In the genomic region with DNA sequence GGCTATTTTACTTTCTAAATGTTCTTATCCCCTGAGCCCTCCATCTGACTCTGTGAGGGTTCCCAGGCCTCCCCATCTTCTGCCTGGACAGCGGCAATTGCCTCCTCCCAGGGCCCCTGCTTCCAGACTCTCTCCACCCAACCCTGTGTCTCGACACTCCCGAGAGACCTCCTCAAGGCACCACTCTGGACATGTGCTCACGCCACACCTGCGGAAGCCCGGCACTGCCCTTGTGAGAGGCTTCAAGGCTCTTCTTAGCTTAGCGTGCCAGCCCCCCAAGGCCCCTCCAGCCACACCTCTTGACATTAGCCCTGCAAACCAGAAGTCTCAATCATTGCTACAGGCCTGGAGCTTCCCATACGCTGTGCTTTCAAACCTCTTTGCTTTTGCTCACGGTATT, we compare ENCODE assay signal across 2 cellular contexts.
TF ChIP-seq lines count a peak whose summit lies in the region.

No MANE protein-coding gene starts in this region.

TF ChIP-seq in GM23338, 12 proteins besides CTCF, POLR2A, EP300 and RAD21 (continued from another document):
- TF ChIP-seq, protein P1, sequence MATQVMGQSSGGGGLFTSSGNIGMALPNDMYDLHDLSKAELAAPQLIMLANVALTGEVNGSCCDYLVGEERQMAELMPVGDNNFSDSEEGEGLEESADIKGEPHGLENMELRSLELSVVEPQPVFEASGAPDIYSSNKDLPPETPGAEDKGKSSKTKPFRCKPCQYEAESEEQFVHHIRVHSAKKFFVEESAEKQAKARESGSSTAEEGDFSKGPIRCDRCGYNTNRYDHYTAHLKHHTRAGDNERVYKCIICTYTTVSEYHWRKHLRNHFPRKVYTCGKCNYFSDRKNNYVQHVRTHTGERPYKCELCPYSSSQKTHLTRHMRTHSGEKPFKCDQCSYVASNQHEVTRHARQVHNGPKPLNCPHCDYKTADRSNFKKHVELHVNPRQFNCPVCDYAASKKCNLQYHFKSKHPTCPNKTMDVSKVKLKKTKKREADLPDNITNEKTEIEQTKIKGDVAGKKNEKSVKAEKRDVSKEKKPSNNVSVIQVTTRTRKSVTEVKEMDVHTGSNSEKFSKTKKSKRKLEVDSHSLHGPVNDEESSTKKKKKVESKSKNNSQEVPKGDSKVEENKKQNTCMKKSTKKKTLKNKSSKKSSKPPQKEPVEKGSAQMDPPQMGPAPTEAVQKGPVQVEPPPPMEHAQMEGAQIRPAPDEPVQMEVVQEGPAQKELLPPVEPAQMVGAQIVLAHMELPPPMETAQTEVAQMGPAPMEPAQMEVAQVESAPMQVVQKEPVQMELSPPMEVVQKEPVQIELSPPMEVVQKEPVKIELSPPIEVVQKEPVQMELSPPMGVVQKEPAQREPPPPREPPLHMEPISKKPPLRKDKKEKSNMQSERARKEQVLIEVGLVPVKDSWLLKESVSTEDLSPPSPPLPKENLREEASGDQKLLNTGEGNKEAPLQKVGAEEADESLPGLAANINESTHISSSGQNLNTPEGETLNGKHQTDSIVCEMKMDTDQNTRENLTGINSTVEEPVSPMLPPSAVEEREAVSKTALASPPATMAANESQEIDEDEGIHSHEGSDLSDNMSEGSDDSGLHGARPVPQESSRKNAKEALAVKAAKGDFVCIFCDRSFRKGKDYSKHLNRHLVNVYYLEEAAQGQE (IDR thresholded peaks at IDR 0.05; ENCODE audit: unreplicated experiment): no peak
- TF ChIP-seq CREB1 (CRISPR knock-in tag; IDR thresholded peaks at IDR 0.05; ENCODE audit: low read depth) (no peak), ZNF462 (CRISPR knock-in tag; IDR thresholded peaks at IDR 0.05) (no peak), ZNF331 (CRISPR knock-in tag; IDR thresholded peaks at IDR 0.05; ENCODE audit: low read depth) (no peak), ZNF114 (CRISPR knock-in tag; IDR thresholded peaks at IDR 0.05) (no peak), POLR2AphosphoS5 (IDR thresholded peaks at IDR 0.05; ENCODE audit: low read depth) (no peak), NANOG (IDR thresholded peaks at IDR 0.05; ENCODE audit: borderline replicate concordance) (no peak)

TF ChIP-seq in WTC11, 78 proteins besides CTCF, POLR2A, EP300 and RAD21 (continued from another document):
- TF ChIP-seq GABPB1 (CRISPR knock-in tag; IDR thresholded peaks at IDR 0.05): no peak
- no peak for TF ChIP-seq NFATC4 (CRISPR knock-in tag; IDR thresholded peaks at IDR 0.05)
- no peak for TF ChIP-seq ATF3 (CRISPR knock-in tag; conservative IDR thresholded peaks at IDR 0.05)
